Comparison of ENCODE assay signal across 11 cellular contexts in genomic region chr6:145866449-145867401, GRCh38. TPM values are rescaled to one million over a fixed set of nuclear protein-coding genes. Genes with fewer than 3 reads are reported as not detected.
DNase-seq lines count a peak whose midpoint lies in the region; ATAC-seq and TF ChIP-seq lines count a peak whose summit lies in the region.
"Had no signal": no experiment of that assay in that cellular context is flagged by ENCODE, and none has a peak within 500 bp of the region (broad histone marks: within the 10 kb centered on the region; RNA-seq: fewer than 3 reads in every experiment).

No MANE protein-coding gene starts in this region.

- peak overlapping the region; percentile 17 for H3K4me3 Mint-ChIP-seq in stimulated activated naive CD8-positive, alpha-beta T cell treated with anti-CD3 and anti-CD28 coated beads, Interleukin-15, Interleukin-2, amounts not matched to agents 100 ng/mL and 50 ng/mL, for 24 hours
- H3K4me3 Mint-ChIP-seq: neural progenitor cell had no signal

- H3K9me3 ChIP-seq in gastroesophageal sphincter (no peaks in the 10 kb centered on the region), tibial nerve (no peaks in the 10 kb centered on the region)

- peaks cover 1% of the 10 kb centered on the region for H3K9me3 Mint-ChIP-seq in stimulated activated naive CD8-positive, alpha-beta T cell treated with anti-CD3 and anti-CD28 coated beads, Interleukin-15, Interleukin-2, amounts not matched to agents 100 ng/mL and 50 ng/mL, for 24 hours

- no peak for ATAC-seq in stimulated activated naive CD8-positive, alpha-beta T cell treated with anti-CD3 and anti-CD28 coated beads, Interleukin-15, Interleukin-2, amounts not matched to agents 100 U/mL and 50 U/mL, for 24 hours
- ATAC-seq in HG02885 (IDR thresholded peaks at IDR 0.05; ENCODE audit: poor library complexity, unreplicated experiment): peak; percentile 52
- no peak for ATAC-seq in gastroesophageal sphincter

- TF ChIP-seq CTCF in gastroesophageal sphincter (IDR thresholded peaks at IDR 0.05) (no peak), tibial nerve (IDR thresholded peaks at IDR 0.05) (no peak)

- no peaks in the 10 kb centered on the region for H3K27me3 Mint-ChIP-seq in stimulated activated naive CD8-positive, alpha-beta T cell treated with anti-CD3 and anti-CD28 coated beads, Interleukin-15, Interleukin-2, amounts not matched to agents 100 ng/mL and 50 ng/mL, for 24 hours

- H3K4me3 ChIP-seq in gastroesophageal sphincter: no peak overlapping the region
- H3K4me3 ChIP-seq in tibial nerve: no peak overlapping the region
- H3K4me3 ChIP-seq: neural progenitor cell had no signal

- H3K27ac ChIP-seq in gastroesophageal sphincter (no peak overlapping the region), tibial nerve (peak overlapping the region in 1 of 4 donors; percentile 36)
- H3K27ac ChIP-seq: epithelial cell of prostate, neural progenitor cell had no signal

- 48 to 79% methylated on average over 4 of the region's 4 CpGs for WGBS in gastroesophageal sphincter (ENCODE audit: low coverage in 1 of 2), 2 donors
- 68 to 71% methylated on average over 4 of the region's 4 CpGs for WGBS in tibial nerve, 2 donors

- TF ChIP-seq EP300 in gastroesophageal sphincter (IDR thresholded peaks at IDR 0.05) (no peak), tibial nerve (IDR thresholded peaks at IDR 0.05) (no peak)

- TF ChIP-seq POLR2A in gastroesophageal sphincter (IDR thresholded peaks at IDR 0.05) (no peak), tibial nerve (IDR thresholded peaks at IDR 0.05) (no peak)

- peak overlapping the region; percentile 71 for H3K27ac Mint-ChIP-seq in stimulated activated naive CD8-positive, alpha-beta T cell treated with anti-CD3 and anti-CD28 coated beads, Interleukin-15, Interleukin-2, amounts not matched to agents 100 ng/mL and 50 ng/mL, for 24 hours
- H3K27ac Mint-ChIP-seq: neural progenitor cell had no signal

- no peak for DNase-seq in stimulated activated naive CD8-positive, alpha-beta T cell treated with anti-CD3 and anti-CD28 coated beads, Interleukin-15, Interleukin-2, amounts not matched to agents 100 U/mL and 50 U/mL, for 24 hours
- peak; percentile 5 for DNase-seq in RPMI8226
- DNase-seq in posterior vena cava (ENCODE audit: low spot score): no peak
- DNase-seq in tibial nerve (ENCODE audit: low spot score in 2 of 2): no peak
- no peak for DNase-seq in NOMO-1 treated with DMSO at 0.1 percent for 48 hours (lab: John Stamatoyannopoulos, UW; ENCODE audit: unreplicated experiment)
- DNase-seq: activated CD4-positive, alpha-beta T cell treated with anti-CD3 and anti-CD28 coated beads for 48 hours had no signal

- intact Hi-C loops in posterior vena cava (cut with DNase I): no loop called here

- peaks cover 7% of the 10 kb centered on the region for H3K36me3 Mint-ChIP-seq in stimulated activated naive CD8-positive, alpha-beta T cell treated with anti-CD3 and anti-CD28 coated beads, Interleukin-15, Interleukin-2, amounts not matched to agents 100 ng/mL and 50 ng/mL, for 24 hours (ENCODE audit: low read depth)

- no peaks in the 10 kb centered on the region for H3K27me3 ChIP-seq in gastroesophageal sphincter
- H3K27me3 ChIP-seq in tibial nerve: no peaks in the 10 kb centered on the region
- H3K27me3 ChIP-seq: neural progenitor cell had no signal

- no peaks in the 10 kb centered on the region for H3K36me3 ChIP-seq in gastroesophageal sphincter
- H3K36me3 ChIP-seq in tibial nerve: peaks cover 0 to 3% (median 0%) of the 10 kb centered on the region in 3 donors
- H3K36me3 ChIP-seq: neural progenitor cell had no signal

- H3K4me1 Mint-ChIP-seq in stimulated activated naive CD8-positive, alpha-beta T cell treated with anti-CD3 and anti-CD28 coated beads, Interleukin-15, Interleukin-2, amounts not matched to agents 100 ng/mL and 50 ng/mL, for 24 hours (ENCODE audit: low read depth): peaks cover 33% of the 10 kb centered on the region

- H3K4me1 ChIP-seq in gastroesophageal sphincter: peaks cover 0 to 25% (median 0%) of the 10 kb centered on the region in 3 donors
- H3K4me1 ChIP-seq in tibial nerve: peaks cover 0 to 3% (median 0%) of the 10 kb centered on the region in 4 donors
- H3K4me1 ChIP-seq: neural progenitor cell had no signal

RNA-seq across cellular contexts. Expression of gene FBXO30, which starts 52.1 kb away (rescaled TPM):
- total RNA-seq in gastroesophageal sphincter: 100 to 1,000 TPM in 1 of 4 donors, 10 to 100 TPM in 3; 47.7 to 102 (median 63.1) TPM
- total RNA-seq in posterior vena cava: 10 to 100 TPM; 17.4 to 19.0 TPM
- 1 to 10 TPM; 6.8 to 9.6 (median 8.2) TPM for total RNA-seq in tibial nerve
